30 cellular contexts compared by ENCODE assay signal in the genomic region with DNA sequence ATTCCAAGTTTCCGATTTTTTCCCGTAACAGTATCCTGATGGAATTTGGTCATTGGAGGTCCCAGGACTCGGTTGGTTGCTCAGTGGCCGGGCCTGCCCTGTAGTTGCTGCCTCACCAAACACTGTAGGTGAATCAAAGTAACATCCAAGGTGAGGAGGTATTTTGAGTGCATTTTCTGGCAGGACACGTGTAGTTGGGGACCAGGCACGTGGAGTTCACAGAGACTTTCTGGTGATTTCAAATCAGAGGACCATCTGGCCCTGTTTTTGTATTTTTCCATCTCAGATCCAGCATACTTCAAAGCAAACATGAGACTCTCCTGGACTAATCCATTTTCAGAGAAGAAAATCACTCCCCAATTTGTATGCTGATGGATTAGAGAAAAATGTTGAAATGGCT.
"Had no signal": no experiment of that assay in that cellular context is flagged by ENCODE, and none has a peak within 500 bp of the region (broad histone marks: within the 10 kb centered on the region; RNA-seq: fewer than 3 reads in every experiment).

No MANE protein-coding gene starts in this region.

- H3K36me3 ChIP-seq: ascending aorta, breast epithelium, cardiac muscle cell, colonic mucosa, esophagus squamous epithelium, gastroesophageal sphincter, heart right ventricle had no signal

- ATAC-seq: activated naive CD4-positive, alpha-beta T cell treated with anti-CD3 and anti-CD28 coated beads, Interleukin-2, amount 50 U/mL, for 72 hours; gastroesophageal sphincter; heart right ventricle; WTC11 had no signal

- H3K4me1 ChIP-seq: ascending aorta, breast epithelium, colonic mucosa, esophagus squamous epithelium, gastroesophageal sphincter, heart right ventricle had no signal

- H3K9me3 ChIP-seq: ascending aorta, breast epithelium, colonic mucosa, esophagus squamous epithelium, gastroesophageal sphincter, heart right ventricle had no signal

- H3K4me3 Mint-ChIP-seq: activated CD4-positive, alpha-beta memory T cell treated with anti-CD3 and anti-CD28 coated beads, Interleukin-2, amount 10 ng/mL, durations not matched to agents 7 days and 5 days; activated CD4-positive, alpha-beta T cell treated with anti-CD3 and anti-CD28 coated beads, Interleukin-2, amount 10 ng/mL, durations not matched to agents 7 days and 5 days; activated naive CD4-positive, alpha-beta T cell treated with anti-CD3 and anti-CD28 coated beads, Interleukin-2, amount 10 ng/mL, durations not matched to agents 7 days and 5 days; activated naive CD8-positive, alpha-beta T cell treated with anti-CD3 and anti-CD28 coated beads, Interleukin-2, amount 10 ng/mL, durations not matched to agents 7 days and 5 days; activated T-cell treated with anti-CD3 and anti-CD28 coated beads, Interleukin-2, amount 50 U/mL, for 24 hours; brain; WTC11 had no signal

- H3K27ac ChIP-seq: ascending aorta, breast epithelium, cardiac muscle cell, colonic mucosa, epithelial cell of prostate, esophagus squamous epithelium, gastroesophageal sphincter, heart right ventricle had no signal

- H3K9me3 Mint-ChIP-seq: activated CD4-positive, alpha-beta memory T cell treated with anti-CD3 and anti-CD28 coated beads, Interleukin-2, amount 10 ng/mL, durations not matched to agents 7 days and 5 days; activated CD4-positive, alpha-beta T cell treated with anti-CD3 and anti-CD28 coated beads, Interleukin-2, amount 10 ng/mL, durations not matched to agents 7 days and 5 days; activated naive CD4-positive, alpha-beta T cell treated with anti-CD3 and anti-CD28 coated beads, Interleukin-2, amount 10 ng/mL, durations not matched to agents 7 days and 5 days; activated naive CD4-positive, alpha-beta T cell treated with anti-CD3 and anti-CD28 coated beads, Interleukin-2, amount 50 U/mL, for 72 hours; activated naive CD8-positive, alpha-beta T cell treated with anti-CD3 and anti-CD28 coated beads, Interleukin-2, amount 10 ng/mL, durations not matched to agents 7 days and 5 days; activated T-cell treated with anti-CD3 and anti-CD28 coated beads, Interleukin-2, amount 50 U/mL, for 24 hours; activated T-cell treated with anti-CD3 and anti-CD28 coated beads, Interleukin-2, amount 50 U/mL, for 72 hours; brain; WTC11 had no signal

- H3K27me3 Mint-ChIP-seq: activated CD4-positive, alpha-beta memory T cell treated with anti-CD3 and anti-CD28 coated beads, Interleukin-2, amount 10 ng/mL, durations not matched to agents 7 days and 5 days; activated CD4-positive, alpha-beta T cell treated with anti-CD3 and anti-CD28 coated beads, Interleukin-2, amount 10 ng/mL, durations not matched to agents 7 days and 5 days; activated T-cell treated with anti-CD3 and anti-CD28 coated beads, Interleukin-2, amount 50 U/mL, for 24 hours; brain had no signal

- DNase-seq: activated CD4-positive, alpha-beta memory T cell treated with anti-CD3 and anti-CD28 coated beads, Interleukin-2, amount 10 ng/mL, durations not matched to agents 7 days and 5 days; activated CD4-positive, alpha-beta T cell treated with anti-CD3 and anti-CD28 coated beads for 1 hour; activated CD4-positive, alpha-beta T cell treated with anti-CD3 and anti-CD28 coated beads for 4 hours; activated CD4-positive, alpha-beta T cell treated with anti-CD3 and anti-CD28 coated beads, Interleukin-2, amount 10 ng/mL, durations not matched to agents 7 days and 5 days; activated CD4-positive, alpha-beta T cell treated with anti-CD3 and anti-CD28 coated beads, Interleukin-2, amount 50 U/mL, for 4 hours; activated CD8-positive, alpha-beta memory T cell treated with anti-CD3 and anti-CD28 coated beads, Interleukin-2, amount 50 U/mL, for 48 hours; activated gamma-delta T cell; activated naive CD4-positive, alpha-beta T cell; activated naive CD4-positive, alpha-beta T cell treated with anti-CD3 and anti-CD28 coated beads, Interleukin-2, amount 10 ng/mL, durations not matched to agents 7 days and 5 days; activated naive CD8-positive, alpha-beta T cell treated with anti-CD3 and anti-CD28 coated beads, Interleukin-2, amount 10 ng/mL, durations not matched to agents 7 days and 5 days; activated T-cell treated with anti-CD3 and anti-CD28 coated beads for 4 hours; activated T-cell treated with anti-CD3 and anti-CD28 coated beads, Interleukin-2, amount 50 U/mL, for 24 hours; activated T-cell treated with anti-CD3 and anti-CD28 coated beads, Interleukin-2, amount 50 U/mL, for 72 hours; central memory CD4-positive, alpha-beta T cell; cerebellar nuclear complex; colonic mucosa; effector CD8-positive, alpha-beta T cell; esophagus squamous epithelium; foreskin melanocyte; heart right ventricle had no signal

- H3K27ac Mint-ChIP-seq: activated CD4-positive, alpha-beta memory T cell treated with anti-CD3 and anti-CD28 coated beads, Interleukin-2, amount 10 ng/mL, durations not matched to agents 7 days and 5 days; activated CD4-positive, alpha-beta T cell treated with anti-CD3 and anti-CD28 coated beads, Interleukin-2, amount 10 ng/mL, durations not matched to agents 7 days and 5 days; activated naive CD4-positive, alpha-beta T cell treated with anti-CD3 and anti-CD28 coated beads, Interleukin-2, amount 10 ng/mL, durations not matched to agents 7 days and 5 days; activated naive CD4-positive, alpha-beta T cell treated with anti-CD3 and anti-CD28 coated beads, Interleukin-2, amount 50 U/mL, for 72 hours; activated naive CD8-positive, alpha-beta T cell treated with anti-CD3 and anti-CD28 coated beads, Interleukin-2, amount 10 ng/mL, durations not matched to agents 7 days and 5 days; activated T-cell treated with anti-CD3 and anti-CD28 coated beads, Interleukin-2, amount 50 U/mL, for 24 hours; brain; WTC11 had no signal

- FAIRE-seq: endometrium, endothelial cell of umbilical vein had no signal

- H3K4me1 Mint-ChIP-seq: brain, WTC11 had no signal

- H3K27me3 ChIP-seq: ascending aorta, breast epithelium, cardiac muscle cell, colonic mucosa, esophagus squamous epithelium, gastroesophageal sphincter, heart right ventricle had no signal

- H3K36me3 Mint-ChIP-seq: activated naive CD4-positive, alpha-beta T cell treated with anti-CD3 and anti-CD28 coated beads, Interleukin-2, amount 10 ng/mL, durations not matched to agents 7 days and 5 days; activated naive CD4-positive, alpha-beta T cell treated with anti-CD3 and anti-CD28 coated beads, Interleukin-2, amount 50 U/mL, for 72 hours; activated naive CD8-positive, alpha-beta T cell treated with anti-CD3 and anti-CD28 coated beads, Interleukin-2, amount 10 ng/mL, durations not matched to agents 7 days and 5 days; WTC11 had no signal

- H3K4me3 ChIP-seq: ascending aorta, breast epithelium, cardiac muscle cell, colonic mucosa, esophagus squamous epithelium, gastroesophageal sphincter, heart right ventricle had no signal
